Comparison of ENCODE assay signal across 27 cellular contexts in the genomic region with DNA sequence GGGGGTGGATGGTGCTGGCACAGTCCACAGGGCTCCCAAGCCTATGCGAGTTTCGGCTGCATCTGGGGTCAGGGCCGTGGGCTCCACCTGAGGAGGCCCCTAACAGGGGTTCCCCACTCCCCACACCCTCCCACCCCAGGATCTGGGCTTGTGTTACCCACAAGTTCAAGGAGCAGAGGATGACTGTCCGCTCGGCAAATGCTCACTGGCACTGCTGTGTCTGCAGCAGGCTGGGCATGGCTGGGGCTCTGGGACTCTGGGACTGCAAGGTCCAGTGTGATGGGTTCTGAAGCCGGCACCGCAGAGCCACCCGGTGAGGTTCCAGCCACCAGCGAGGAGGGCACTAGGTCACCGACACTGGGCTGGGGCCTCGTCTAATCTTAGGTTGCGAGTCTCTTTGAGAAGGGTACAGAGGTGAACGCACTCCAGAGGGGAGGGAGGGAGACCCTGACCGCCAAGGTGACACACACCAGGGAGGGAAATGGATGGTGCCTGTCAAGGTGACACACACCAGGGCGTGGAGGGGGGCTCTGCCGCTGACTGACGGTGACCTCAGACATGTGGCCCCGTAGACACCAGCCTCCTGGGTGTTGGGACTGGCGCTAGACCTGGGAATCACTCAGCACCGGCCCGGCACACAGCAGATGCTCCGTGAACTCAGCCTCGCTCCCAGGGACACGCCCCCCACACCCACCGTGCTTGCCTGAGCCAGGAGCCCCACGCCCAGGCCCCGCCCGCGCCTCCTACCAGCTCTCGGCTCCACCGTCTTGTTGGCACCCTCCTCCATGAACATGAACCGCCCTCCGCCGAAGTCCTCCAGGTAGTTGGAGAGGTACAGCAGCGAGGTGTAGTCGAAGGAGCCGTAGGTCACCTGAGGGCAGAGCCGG. TPM values are rescaled to one million over a fixed set of nuclear protein-coding genes. Genes with fewer than 3 reads are reported as not detected.
DNase-seq lines count a peak whose midpoint lies in the region; ATAC-seq and TF ChIP-seq lines count a peak whose summit lies in the region.
"Had no signal": no experiment of that assay in that cellular context is flagged by ENCODE, and none has a peak within 500 bp of the region (broad histone marks: within the 10 kb centered on the region; RNA-seq: fewer than 3 reads in every experiment).

No MANE protein-coding gene starts in this region.

- H3K9me2 ChIP-seq in GM23338 (ENCODE audit: insufficient read depth): no peaks in the 10 kb centered on the region
- H3K9me2 ChIP-seq: SK-N-SH had no signal

- no peaks in the 10 kb centered on the region for H3K36me3 ChIP-seq in GM23338 (ENCODE audit: insufficient read depth)
- peaks cover 6% of the 10 kb centered on the region for H3K36me3 ChIP-seq in skeletal muscle satellite cell (ENCODE audit: insufficient read depth, low read length)

- H3K4me1 Mint-ChIP-seq in GM23338 (no peaks in the 10 kb centered on the region), glutamatergic neuron (ENCODE audit: low read depth, unreplicated experiment) (peaks cover 24% of the 10 kb centered on the region), immature natural killer cell (peaks cover 16 to 18% of the 10 kb centered on the region in 2 donors)

- H3K27me3 Mint-ChIP-seq in GM23338 (ENCODE audit: insufficient read depth, low read depth, poor library complexity): peaks cover 8% of the 10 kb centered on the region
- peaks cover 5% of the 10 kb centered on the region for H3K27me3 Mint-ChIP-seq in glutamatergic neuron (ENCODE audit: unreplicated experiment)
- peaks cover 0 to 11% (median 0%) of the 10 kb centered on the region in 3 donors for H3K27me3 Mint-ChIP-seq in immature natural killer cell (ENCODE audit: low read depth in 3 of 3)
- H3K27me3 Mint-ChIP-seq: activated naive CD8-positive, alpha-beta T cell treated with anti-CD3 and anti-CD28 coated beads, Interleukin-2, amount 50 U/mL, for 24 hours; naive thymus-derived CD8-positive, alpha-beta T cell; progenitor cell of endocrine pancreas had no signal

- DNase-seq in NCI-H2196 (lab: John Stamatoyannopoulos, UW; ENCODE audit: unreplicated experiment): peak; percentile 51
- DNase-seq in NCI-H2196 treated with DMSO at 0.1 percent for 48 hours (lab: John Stamatoyannopoulos, UW; ENCODE audit: unreplicated experiment): no peak
- DNase-seq in GM23338 (ENCODE audit: low spot score): no peak
- DNase-seq in glutamatergic neuron: peak; percentile 23
- DNase-seq in central memory CD4-positive, alpha-beta T cell: no peak
- no peak for DNase-seq in H4 (ENCODE audit: low spot score)
- no peak for DNase-seq in immature natural killer cell
- DNase-seq: ACHN; activated CD8-positive, alpha-beta memory T cell treated with anti-CD3 and anti-CD28 coated beads, Interleukin-2, amount 50 U/mL, for 48 hours; activated effector memory CD4-positive, alpha-beta T cell treated with anti-CD3 and anti-CD28 coated beads, Interleukin-2, amount 50 U/mL, for 16 hours; activated naive CD8-positive, alpha-beta T cell treated with anti-CD3 and anti-CD28 coated beads, Interleukin-2, amount 50 U/mL, for 24 hours; dermis blood vessel endothelial cell; foreskin melanocyte; hypothalamus; mesendoderm; NCI-H1105 treated with DMSO at 0.1 percent for 48 hours; NCI-H2227 treated with DMSO at 0.1 percent for 48 hours; NK-92 treated with Interleukin-12 subunit alpha and Interleukin-12 subunit beta, amount 100 ng/mL, for 24 hours; SK-N-SH; stimulated activated CD4-positive, alpha-beta T cell treated with anti-CD3 and anti-CD28 coated beads, Interleukin-2, amount 100 ng/mL, for 48 hours had no signal

- H3K27me3 ChIP-seq in GM23338 (ENCODE audit: insufficient read depth): no peaks in the 10 kb centered on the region
- no peaks in the 10 kb centered on the region for H3K27me3 ChIP-seq in skeletal muscle satellite cell (ENCODE audit: control insufficient read depth, insufficient read depth, low read length)

- no peak overlapping the region for H3K9ac ChIP-seq in skeletal muscle satellite cell (ENCODE audit: low read depth, low read length)
- H3K9ac ChIP-seq: SK-N-SH had no signal

- H4K20me1 ChIP-seq in GM23338 (replicated peaks; ENCODE audit: insufficient read depth): no peaks in the 10 kb centered on the region; the same call in 1 of the 2 replicates

- no peak overlapping the region for H3K27ac ChIP-seq in GM23338 (ENCODE audit: low read depth)
- H3K27ac ChIP-seq: C4-2B had no signal

- no peak for TF ChIP-seq CTCF in GM23338 (conservative IDR thresholded peaks at IDR 0.05; ENCODE audit: low read depth in 2 of 2)
- no peak for TF ChIP-seq CTCF in glutamatergic neuron (IDR thresholded peaks at IDR 0.05; ENCODE audit: partially characterized antibody, unreplicated experiment)

- ATAC-seq in GM23338: peak; percentile 55
- ATAC-seq: activated naive CD8-positive, alpha-beta T cell treated with anti-CD3 and anti-CD28 coated beads, Interleukin-2, amount 50 U/mL, for 24 hours; naive thymus-derived CD8-positive, alpha-beta T cell had no signal

- H3K36me3 Mint-ChIP-seq in GM23338 (ENCODE audit: low read depth) (peaks cover 2% of the 10 kb centered on the region; the same call in 2 of the 3 replicates), glutamatergic neuron (ENCODE audit: unreplicated experiment) (peaks cover 4% of the 10 kb centered on the region), immature natural killer cell (peaks cover 4 to 14% (median 9%) of the 10 kb centered on the region in 3 donors)

- no peaks in the 10 kb centered on the region for H3K9me3 Mint-ChIP-seq in GM23338
- peaks cover 8% of the 10 kb centered on the region for H3K9me3 Mint-ChIP-seq in glutamatergic neuron (ENCODE audit: unreplicated experiment)
- no peaks in the 10 kb centered on the region for H3K9me3 Mint-ChIP-seq in immature natural killer cell
- H3K9me3 Mint-ChIP-seq: activated naive CD8-positive, alpha-beta T cell treated with anti-CD3 and anti-CD28 coated beads, Interleukin-2, amount 50 U/mL, for 24 hours; naive thymus-derived CD8-positive, alpha-beta T cell had no signal

- H3K79me2 ChIP-seq in GM23338 (replicated peaks; ENCODE audit: insufficient read depth): no peaks in the 10 kb centered on the region

- H3K4me1 ChIP-seq in GM23338 (ENCODE audit: insufficient read depth): no peaks in the 10 kb centered on the region
- peaks cover 45% of the 10 kb centered on the region for H3K4me1 ChIP-seq in skeletal muscle satellite cell (ENCODE audit: control insufficient read depth, insufficient read depth, low read length)

- H3K27ac Mint-ChIP-seq in GM23338: no peak overlapping the region
- H3K27ac Mint-ChIP-seq in glutamatergic neuron (ENCODE audit: unreplicated experiment): no peak overlapping the region
- H3K27ac Mint-ChIP-seq in immature natural killer cell: no peak overlapping the region
- H3K27ac Mint-ChIP-seq: activated naive CD8-positive, alpha-beta T cell treated with anti-CD3 and anti-CD28 coated beads, Interleukin-2, amount 50 U/mL, for 24 hours; progenitor cell of endocrine pancreas had no signal

- no peak overlapping the region for H3K4me3 ChIP-seq in GM23338
- H3K4me3 ChIP-seq in skeletal muscle satellite cell (ENCODE audit: low read length): no peak overlapping the region
- H3K4me3 ChIP-seq: smooth muscle cell had no signal

- H2AFZ ChIP-seq in GM23338: no peak overlapping the region

- no peaks in the 10 kb centered on the region for H3K9me3 ChIP-seq in skeletal muscle satellite cell (replicated peaks; ENCODE audit: low read length)
- H3K9me3 ChIP-seq: SK-N-SH had no signal

- H3K4me2 ChIP-seq in GM23338: no peak overlapping the region
- H3K4me2 ChIP-seq in skeletal muscle satellite cell (ENCODE audit: low read length): peak overlapping the region; percentile 6
- H3K4me2 ChIP-seq: smooth muscle cell had no signal

- H3K4me3 Mint-ChIP-seq in GM23338 (no peak overlapping the region), glutamatergic neuron (ENCODE audit: unreplicated experiment) (no peak overlapping the region), immature natural killer cell (no peak overlapping the region)
- H3K4me3 Mint-ChIP-seq: activated naive CD8-positive, alpha-beta T cell treated with anti-CD3 and anti-CD28 coated beads, Interleukin-2, amount 50 U/mL, for 24 hours; naive thymus-derived CD8-positive, alpha-beta T cell had no signal

- H3F3A ChIP-seq in GM23338 (replicated peaks; ENCODE audit: low read depth): 0 out of 2 replicates have a peak, but pooled peaks cover 2% of the 10 kb centered on the region

RNA-seq across cellular contexts. Expression of a gene that starts 20.5 kb away (rescaled TPM):
- total RNA-seq in GM23338 (2014; rRNA removed; shearing (Covaris generic)): 23.1 and 31.1 TPM in 2 replicates
- 11.0 and 11.9 TPM in 2 replicates for polyA plus RNA-seq in GM23338 (2016; fragmentation: Nextera tagmentation; extraction: Ambion mirVana)
- total RNA-seq in glutamatergic neuron (ENCODE audit: unreplicated experiment): 58.7 TPM
- total RNA-seq in skeletal muscle satellite cell (2012; rRNA removed): 4.8 and 6.6 TPM in 2 replicates
- 6.3 and 8.4 TPM in 2 replicates for total RNA-seq in H4 (2014; rRNA removed; shearing (Covaris generic))
- 10 to 100 TPM; 12.7 to 18.8 (median 15.2) TPM for polyA plus RNA-seq in immature natural killer cell

RNA-seq across cellular contexts. Expression of a gene that starts 20.7 kb away (rescaled TPM):
- total RNA-seq in GM23338 (2014; rRNA removed; shearing (Covaris generic)): 24.6 and 30.8 TPM in 2 replicates
- polyA plus RNA-seq in GM23338 (2016; fragmentation: Nextera tagmentation; extraction: Ambion mirVana) (9.6 and 10.6 TPM in 2 replicates), immature natural killer cell (10 to 100 TPM; 29.3 to 43.5 (median 39.8) TPM)
- 23.0 TPM for total RNA-seq in glutamatergic neuron (ENCODE audit: unreplicated experiment)
- 23.6 and 28.4 TPM in 2 replicates for total RNA-seq in skeletal muscle satellite cell (2012; rRNA removed)
- 28.3 and 30.1 TPM in 2 replicates for total RNA-seq in H4 (2014; rRNA removed; shearing (Covaris generic))

RNA-seq across cellular contexts. Expression of a gene that starts 26.1 kb away (rescaled TPM):
- 0.49 and 0.82 TPM in 2 replicates for total RNA-seq in GM23338 (2014; rRNA removed; shearing (Covaris generic))
- not detected in 2 replicates for polyA plus RNA-seq in GM23338 (2016; fragmentation: Nextera tagmentation; extraction: Ambion mirVana)
- total RNA-seq in glutamatergic neuron (ENCODE audit: unreplicated experiment): 7.2 TPM
- total RNA-seq in skeletal muscle satellite cell (2012; rRNA removed): 1.5 TPM in 1 of 2 replicates, not detected in the other
- not detected in 2 replicates for total RNA-seq in H4 (2014; rRNA removed; shearing (Covaris generic))
- not detected for polyA plus RNA-seq in immature natural killer cell
- total RNA-seq: dermis blood vessel endothelial cell; naive thymus-derived CD8-positive, alpha-beta T cell; smooth muscle cell; ureter had no signal
- polyA plus RNA-seq: keratinocyte; naive thymus-derived CD8-positive, alpha-beta T cell; SK-N-SH; smooth muscle cell had no signal

RNA-seq across cellular contexts. Expression of a gene that starts 38.6 kb away (rescaled TPM):
- total RNA-seq in GM23338 (2014; rRNA removed; shearing (Covaris generic)): 0.66 and 1.1 TPM in 2 replicates
- polyA plus RNA-seq in GM23338 (2016; fragmentation: Nextera tagmentation; extraction: Ambion mirVana) (0.10 and 0.23 TPM in 2 replicates), immature natural killer cell (not detected)
- not detected for total RNA-seq in glutamatergic neuron (ENCODE audit: unreplicated experiment)
- total RNA-seq in skeletal muscle satellite cell (2012; rRNA removed): 0.25 TPM in 1 of 2 replicates, not detected in the other
- total RNA-seq in H4 (2014; rRNA removed; shearing (Covaris generic)): 0.68 and 0.72 TPM in 2 replicates
- total RNA-seq: dermis blood vessel endothelial cell; naive thymus-derived CD8-positive, alpha-beta T cell; progenitor cell of endocrine pancreas; smooth muscle cell; ureter had no signal
- polyA plus RNA-seq: keratinocyte; naive thymus-derived CD8-positive, alpha-beta T cell; smooth muscle cell had no signal

RNA-seq across cellular contexts. Expression of a gene that starts 52.9 kb away (rescaled TPM):
- total RNA-seq in GM23338 (2014; rRNA removed; shearing (Covaris generic)): 61.2 and 72.4 TPM in 2 replicates
- polyA plus RNA-seq in GM23338 (2016; fragmentation: Nextera tagmentation; extraction: Ambion mirVana) (22.5 and 24.7 TPM in 2 replicates), immature natural killer cell (100 to 1,000 TPM; 182 to 246 (median 243) TPM)
- total RNA-seq in glutamatergic neuron (ENCODE audit: unreplicated experiment): 134 TPM
- 50.5 and 54.2 TPM in 2 replicates for total RNA-seq in skeletal muscle satellite cell (2012; rRNA removed)
- total RNA-seq in H4 (2014; rRNA removed; shearing (Covaris generic)): 73.5 and 78.9 TPM in 2 replicates

Comparison
In these comparisons a context has a peak if more than half of its experiments do, and no peak if none do; other contexts are left out.
1. DNase-seq: peak in NCI-H2196 (single experiment) and glutamatergic neuron (single experiment); none in NCI-H2196 treated with DMSO at 0.1 percent for 48 hours (single experiment), GM23338 (single experiment), central memory CD4-positive, alpha-beta T cell (single experiment), H4 (single experiment) and immature natural killer cell (0 of 3).